Comparison of ENCODE assay signal across 12 cellular contexts in genomic region chr2:241772063-241772499, GRCh38. TPM values are rescaled to one million over a fixed set of nuclear protein-coding genes. Genes with fewer than 3 reads are reported as not detected.
DNase-seq lines count a peak whose midpoint lies in the region; ATAC-seq, FAIRE-seq and TF ChIP-seq lines count a peak whose summit lies in the region.
"Had no signal": no experiment of that assay in that cellular context is flagged by ENCODE, and none has a peak within 500 bp of the region (broad histone marks: within the 10 kb centered on the region; RNA-seq: fewer than 3 reads in every experiment).

No MANE protein-coding gene starts in this region.

- H3K27me3 ChIP-seq in right atrium auricular region = no peaks in the 10 kb centered on the region
- H3K27me3 ChIP-seq in left ventricle myocardium inferior (ENCODE audit: low read depth) = peaks cover 56% of the 10 kb centered on the region
- no peaks in the 10 kb centered on the region for H3K27me3 ChIP-seq in GM12878 (replicated peaks in 1 of 2; ENCODE audit: control insufficient read depth in 2 of 2, insufficient read depth in 2 of 2, low read length in 1 of 2)

- peak overlapping the region; percentile 87 for H2AFZ ChIP-seq in GM12878 (ENCODE audit: control insufficient read depth, low read depth, low read length)

- H4K20me1 ChIP-seq in GM12878 (ENCODE audit: control insufficient read depth, insufficient read depth) = no peaks in the 10 kb centered on the region

- H3K4me1 Mint-ChIP-seq in stimulated activated naive B cell treated with anti-CD40 and anti-IgM and Interleukin-4, amounts not matched to agents 10 μg/mL and 1 μg/mL and 100 μg/mL, for 72 hours = peaks cover 12 to 19% of the 10 kb centered on the region in 2 donors
- H3K4me1 Mint-ChIP-seq in immature natural killer cell = peaks cover 2 to 5% of the 10 kb centered on the region in 2 donors

- H3K9me3 Mint-ChIP-seq in stimulated activated naive B cell treated with anti-CD40 and anti-IgM and Interleukin-4, amounts not matched to agents 10 μg/mL and 1 μg/mL and 100 μg/mL, for 72 hours = no peaks in the 10 kb centered on the region
- no peaks in the 10 kb centered on the region for H3K9me3 Mint-ChIP-seq in immature natural killer cell

- no peaks in the 10 kb centered on the region for H3K36me3 ChIP-seq in right atrium auricular region
- no peaks in the 10 kb centered on the region for H3K36me3 ChIP-seq in left ventricle myocardium inferior
- no peaks in the 10 kb centered on the region for H3K36me3 ChIP-seq in SK-N-MC (ENCODE audit: insufficient read depth, low read length)
- H3K36me3 ChIP-seq in GM12878 (ENCODE audit: control insufficient read depth in 2 of 2, insufficient read depth in 2 of 2, low read length in 1 of 2) = no peaks in the 10 kb centered on the region

- peak; percentile 46 for DNase-seq in right atrium auricular region (ENCODE audit: low spot score)
- no peak for DNase-seq in left ventricle myocardium inferior
- DNase-seq in SK-N-MC (ENCODE audit: low read depth, low spot score) = no peak
- peak; percentile 40 for DNase-seq in GM12878 (ENCODE audit: low read depth, low spot score)
- peak; percentile 27 for DNase-seq in stimulated activated naive B cell treated with anti-CD40 and anti-IgM and Interleukin-4, amounts not matched to agents 10 μg/mL and 1 μg/mL and 100 μg/mL, for 72 hours
- no peak for DNase-seq in inferior parietal cortex (ENCODE audit: extremely low spot score)
- DNase-seq in HT-29 (ENCODE audit: low spot score) = no peak
- no peak for DNase-seq in immature natural killer cell
- DNase-seq: NCI-H1417 had no signal

- no TSS peak for BruUV-seq in GM12878 (replicated peaks; lab: Mats Ljungman, UMichigan)

- H3K27me3 Mint-ChIP-seq in stimulated activated naive B cell treated with anti-CD40 and anti-IgM and Interleukin-4, amounts not matched to agents 10 μg/mL and 1 μg/mL and 100 μg/mL, for 72 hours = peaks cover 7 to 17% of the 10 kb centered on the region in 2 donors
- H3K27me3 Mint-ChIP-seq in immature natural killer cell (ENCODE audit: low read depth in 3 of 3) = peaks cover 3 to 4% (median 4%) of the 10 kb centered on the region in 3 donors

- H3K9ac ChIP-seq in SK-N-MC (ENCODE audit: insufficient read length) (peak overlapping the region; percentile 62), GM12878 (ENCODE audit: control insufficient read depth, insufficient read depth, low read length) (peak overlapping the region; percentile 72)

- TF ChIP-seq EP300 in GM12878 (IDR thresholded peaks at IDR 0.05; ENCODE audit: borderline replicate concordance in 1 of 2, control insufficient read depth in 1 of 2, low read depth in 2 of 2, low read length in 2 of 2) = no peak; a peak in 1 of 4 replicates

- CTCF ChIA-PET in GM12878 (lab: Yijun Ruan, JAX) = interaction anchor here (1.4 kb wide), 2 partner anchors 16 to 106 kb away, joined by 5 read pairs; no protein-coding TSS in a partner anchor

- no peak for TF ChIP-seq CTCF in right atrium auricular region (IDR thresholded peaks at IDR 0.05)
- TF ChIP-seq CTCF in left ventricle myocardium inferior (IDR thresholded peaks at IDR 0.05; ENCODE audit: borderline replicate concordance) = no peak
- TF ChIP-seq CTCF in GM12878 (IDR thresholded peaks at IDR 0.05 in 2 of 3, conservative IDR thresholded peaks at IDR 0.05 in 1 of 3; ENCODE audit: control insufficient read depth in 2 of 3, extremely low read depth in 1 of 3, insufficient read depth in 1 of 3, low read depth in 3 of 3, low read length in 3 of 3) = no peak

- WGBS in GM12878 (ENCODE audit: insufficient coverage, insufficient replicate concordance, low lambda C conversion rate, missing lambda C conversion rate) = 19% methylated on average over 9 of the region's 9 CpGs

- no peaks in the 10 kb centered on the region for H3K9me3 ChIP-seq in right atrium auricular region
- H3K9me3 ChIP-seq in left ventricle myocardium inferior (replicated peaks) = no peaks in the 10 kb centered on the region
- H3K9me3 ChIP-seq in SK-N-MC (ENCODE audit: low read depth, low read length) = no peaks in the 10 kb centered on the region
- H3K9me3 ChIP-seq in GM12878 (replicated peaks; ENCODE audit: control insufficient read depth, insufficient read depth, low read length) = no peaks in the 10 kb centered on the region
- H3K9me3 ChIP-seq: tibial artery had no signal

- RAD21 ChIA-PET in GM12878 (lab: Charles Lee; ENCODE audit: unreplicated experiment) = interaction anchor here (1.0 to 1.4 kb wide), 3 partner anchors 9 to 15 kb away, joined by 3 to 5 read pairs (median 5); no protein-coding TSS in a partner anchor

- peak; percentile 68 for ATAC-seq in GM12878
- ATAC-seq in stimulated activated naive B cell treated with anti-CD40 and anti-IgM and Interleukin-4, amounts not matched to agents 10 μg/mL and 1 μg/mL and 100 μg/mL, for 72 hours (replicated peaks) = peak in 1 of 2 donors; percentile 59

- peak overlapping the region; percentile 89 for H3K27ac Mint-ChIP-seq in stimulated activated naive B cell treated with anti-CD40 and anti-IgM and Interleukin-4, amounts not matched to agents 10 μg/mL and 1 μg/mL and 100 μg/mL, for 72 hours
- H3K27ac Mint-ChIP-seq in immature natural killer cell = no peak overlapping the region

- peak overlapping the region; percentile 97 for H3K4me2 ChIP-seq in GM12878 (ENCODE audit: control insufficient read depth, insufficient read depth)

- H3K27ac ChIP-seq in right atrium auricular region = no peak overlapping the region
- no peak overlapping the region for H3K27ac ChIP-seq in left ventricle myocardium inferior (replicated peaks)
- H3K27ac ChIP-seq in SK-N-MC = peak overlapping the region; percentile 92
- peak overlapping the region; percentile 89 for H3K27ac ChIP-seq in GM12878 (ENCODE audit: control insufficient read depth, insufficient read depth)
- H3K27ac ChIP-seq: tibial artery had no signal

- peak; percentile 81 for FAIRE-seq in GM12878 (lab: Jason Lieb, UNC)
- FAIRE-seq: endothelial cell of umbilical vein, TTC549 had no signal

- in situ Hi-C loops in GM12878 (cut with MboI) = no loop called here

- no peak; the same call in 1 of the 2 replicates for TF ChIP-seq POLR2A in GM12878 (IDR thresholded peaks at IDR 0.05; ENCODE audit: low read depth, low read length)

- no peak for TF ChIP-seq RAD21 in GM12878 (IDR thresholded peaks at IDR 0.05; ENCODE audit: insufficient read depth, low read depth, low read length)

- intact Hi-C loops in left ventricle myocardium inferior (cut with micrococcal nuclease) = no loop called here
- intact Hi-C loops in GM12878 (cut with micrococcal nuclease; ENCODE audit: unreplicated experiment) = loop anchor here (1.0 kb wide), 1 partner anchor 104 kb away; no protein-coding TSS in a partner anchor

- SMC1A ChIA-PET in GM12878 (lab: Charles Lee; ENCODE audit: uncharacterized antibody, unreplicated experiment) = interaction anchor here (1.7 kb wide), 1 partner anchor 15 kb away, joined by 7 read pairs; no protein-coding TSS in a partner anchor

- H3K4me1 ChIP-seq in right atrium auricular region = no peaks in the 10 kb centered on the region
- H3K4me1 ChIP-seq in left ventricle myocardium inferior = no peaks in the 10 kb centered on the region
- H3K4me1 ChIP-seq in GM12878 (ENCODE audit: control insufficient read depth, insufficient read depth, low read length) = peaks cover 15% of the 10 kb centered on the region

- no peak overlapping the region for H3K4me3 ChIP-seq in right atrium auricular region
- no peak overlapping the region for H3K4me3 ChIP-seq in left ventricle myocardium inferior
- no peak overlapping the region; the same call in 1 of the 2 replicates for H3K4me3 ChIP-seq in SK-N-MC
- H3K4me3 ChIP-seq in GM12878 = 0 out of 2 replicates have a peak overlapping the region, but pooled peaks have one; percentile 23
- H3K4me3 ChIP-seq: tibial artery had no signal

- POLR2A ChIA-PET in GM12878 (lab: Charles Lee) = no interaction called here

- H3K79me2 ChIP-seq in GM12878 (ENCODE audit: control insufficient read depth, insufficient read depth, low read length) = no peaks in the 10 kb centered on the region

- H3K36me3 Mint-ChIP-seq in stimulated activated naive B cell treated with anti-CD40 and anti-IgM and Interleukin-4, amounts not matched to agents 10 μg/mL and 1 μg/mL and 100 μg/mL, for 72 hours = peaks cover 2 to 3% of the 10 kb centered on the region in 2 donors
- no peaks in the 10 kb centered on the region for H3K36me3 Mint-ChIP-seq in immature natural killer cell

- H3K4me3 Mint-ChIP-seq in stimulated activated naive B cell treated with anti-CD40 and anti-IgM and Interleukin-4, amounts not matched to agents 10 μg/mL and 1 μg/mL and 100 μg/mL, for 72 hours = peak overlapping the region; percentile 66 to 75
- no peak overlapping the region for H3K4me3 Mint-ChIP-seq in immature natural killer cell

RNA-seq across cellular contexts. Expression of gene GAL3ST2, which starts 4.5 kb away (rescaled TPM):
- total RNA-seq in right atrium auricular region (1 to 10 TPM in 1 of 2 donors, under 1 TPM in 1; 0.56 to 1.1 TPM), left ventricle myocardium inferior (not detected), GM12878 (2014; rRNA removed) (0.11 TPM in 1 of 2 replicates, not detected in the other), GM12878 (2014; rRNA removed; fragmentation: Illumina TruSeq; extraction: Trizol) (not detected in 2 replicates), GM12878 (2021) (0.36 and 0.48 TPM in 2 replicates)
- 0.58 and 0.86 TPM in 2 replicates for total RNA-seq in GM12878 (2013; cell fraction: nucleolus; rRNA removed)
- not detected for polyA plus RNA-seq in GM12878 (2011; ENCODE audit: low read depth)
- polyA plus RNA-seq in GM12878 (2011; rRNA removed) (not detected in 2 replicates), GM12878 (2014; fragmentation: Illumina TruSeq; extraction: Trizol) (not detected in 2 replicates), GM12878 (2014; fragmentation: Nextera tagmentation; extraction: Ambion mirVana) (not detected), GM12878 (2014; rRNA removed) (0.19 TPM in 1 of 2 replicates, not detected in the other), GM12878 (2016; fragmentation: Nextera tagmentation; extraction: Ambion mirVana) (under 1 TPM in 1 of 2 experiments, not detected in 1; 0.09 TPM), immature natural killer cell (not detected)
- polyA plus RNA-seq in GM12878 (2011; cell fraction: cytosol; rRNA removed) = not detected in 2 replicates
- not detected in 2 replicates for polyA plus RNA-seq in GM12878 (2011; cell fraction: nucleus; rRNA removed)
- polyA plus RNA-seq in GM12878 (2012) = 0.11 and 0.15 TPM in 2 replicates
- polyA minus RNA-seq in GM12878 (2011; rRNA and poly(A)+ RNA removed) = not detected in 2 replicates
- not detected in 2 replicates for polyA minus RNA-seq in GM12878 (2011; cell fraction: cytosol; rRNA and poly(A)+ RNA removed)
- 0.29 and 0.48 TPM in 2 replicates for polyA minus RNA-seq in GM12878 (2011; cell fraction: nucleus; rRNA and poly(A)+ RNA removed)
- not detected in 2 replicates for total RNA-seq in HT-29 (2014; rRNA removed; shearing (Covaris generic))
- total RNA-seq: endothelial cell of umbilical vein had no signal
- polyA plus RNA-seq: endothelial cell of umbilical vein had no signal

RNA-seq across cellular contexts. Expression of gene NEU4, which starts 36.9 kb away (rescaled TPM):
- total RNA-seq in right atrium auricular region = under 1 TPM in 1 of 2 donors, not detected in 1; 0.31 TPM
- not detected for total RNA-seq in left ventricle myocardium inferior
- 1.1 and 1.3 TPM in 2 replicates for total RNA-seq in GM12878 (2013; cell fraction: nucleolus; rRNA removed)
- 0.05 and 0.06 TPM in 2 replicates for total RNA-seq in GM12878 (2014; rRNA removed)
- total RNA-seq in GM12878 (2014; rRNA removed; fragmentation: Illumina TruSeq; extraction: Trizol) = 0.05 TPM in 1 of 2 replicates, not detected in the other
- 0.28 and 0.98 TPM in 2 replicates for total RNA-seq in GM12878 (2021)
- not detected for polyA plus RNA-seq in GM12878 (2011; ENCODE audit: low read depth)
- polyA plus RNA-seq in GM12878 (2011; rRNA removed) = not detected in 2 replicates
- polyA plus RNA-seq in GM12878 (2011; cell fraction: cytosol; rRNA removed) = 0.06 and 0.12 TPM in 2 replicates
- 0.24 and 0.32 TPM in 2 replicates for polyA plus RNA-seq in GM12878 (2011; cell fraction: nucleus; rRNA removed)
- polyA plus RNA-seq in GM12878 (2012) = 0.31 and 0.56 TPM in 2 replicates
- 0.01 TPM in 1 of 2 replicates, not detected in the other for polyA plus RNA-seq in GM12878 (2014; fragmentation: Illumina TruSeq; extraction: Trizol)
- not detected for polyA plus RNA-seq in GM12878 (2014; fragmentation: Nextera tagmentation; extraction: Ambion mirVana)
- 0.08 and 0.14 TPM in 2 replicates for polyA plus RNA-seq in GM12878 (2014; rRNA removed)
- under 1 TPM in 1 of 2 experiments, not detected in 1; 0.23 TPM for polyA plus RNA-seq in GM12878 (2016; fragmentation: Nextera tagmentation; extraction: Ambion mirVana)
- polyA minus RNA-seq in GM12878 (2011; rRNA and poly(A)+ RNA removed) = 0.05 TPM in 1 of 2 replicates, not detected in the other
- polyA minus RNA-seq in GM12878 (2011; cell fraction: cytosol; rRNA and poly(A)+ RNA removed) = not detected in 2 replicates
- polyA minus RNA-seq in GM12878 (2011; cell fraction: nucleus; rRNA and poly(A)+ RNA removed) = 0.86 TPM in 1 of 2 replicates, not detected in the other
- total RNA-seq in HT-29 (2014; rRNA removed; shearing (Covaris generic)) = 0.31 and 1.1 TPM in 2 replicates
- polyA plus RNA-seq in immature natural killer cell = not detected
- total RNA-seq: endothelial cell of umbilical vein had no signal
- polyA plus RNA-seq: endothelial cell of umbilical vein had no signal

RNA-seq across cellular contexts. Expression of gene D2HGDH, which starts 37.7 kb away (rescaled TPM):
- 10 to 100 TPM in 1 of 2 donors, 1 to 10 TPM in 1; 7.5 to 11.7 TPM for total RNA-seq in right atrium auricular region
- total RNA-seq in left ventricle myocardium inferior = 17.8 TPM
- 34.2 and 36.3 TPM in 2 replicates for total RNA-seq in GM12878 (2013; cell fraction: nucleolus; rRNA removed)
- 19.1 and 22.6 TPM in 2 replicates for total RNA-seq in GM12878 (2014; rRNA removed)
- 6.3 and 8.2 TPM in 2 replicates for total RNA-seq in GM12878 (2014; rRNA removed; fragmentation: Illumina TruSeq; extraction: Trizol)
- total RNA-seq in GM12878 (2021) = 27.4 and 31.8 TPM in 2 replicates
- polyA plus RNA-seq in GM12878 (2011; ENCODE audit: low read depth) = 10.5 TPM
- 6.0 and 8.6 TPM in 2 replicates for polyA plus RNA-seq in GM12878 (2011; rRNA removed)
- polyA plus RNA-seq in GM12878 (2011; cell fraction: cytosol; rRNA removed) = 7.2 and 15.3 TPM in 2 replicates
- polyA plus RNA-seq in GM12878 (2011; cell fraction: nucleus; rRNA removed) = 136 and 139 TPM in 2 replicates
- 32.6 and 34.8 TPM in 2 replicates for polyA plus RNA-seq in GM12878 (2012)
- 1.7 and 5.2 TPM in 2 replicates for polyA plus RNA-seq in GM12878 (2014; fragmentation: Illumina TruSeq; extraction: Trizol)
- 1 to 10 TPM in 1 of 2 experiments, under 1 TPM in 1; 0.52 to 1.1 TPM for polyA plus RNA-seq in GM12878 (2014; fragmentation: Nextera tagmentation; extraction: Ambion mirVana)
- polyA plus RNA-seq in GM12878 (2014; rRNA removed) = 32.1 and 39.5 TPM in 2 replicates
- polyA plus RNA-seq in GM12878 (2016; fragmentation: Nextera tagmentation; extraction: Ambion mirVana) = 10 to 100 TPM; 13.5 to 14.4 TPM
- 6.9 and 17.4 TPM in 2 replicates for polyA minus RNA-seq in GM12878 (2011; rRNA and poly(A)+ RNA removed)
- polyA minus RNA-seq in GM12878 (2011; cell fraction: cytosol; rRNA and poly(A)+ RNA removed) = 3.7 and 6.8 TPM in 2 replicates
- polyA minus RNA-seq in GM12878 (2011; cell fraction: nucleus; rRNA and poly(A)+ RNA removed) = 12.5 and 18.6 TPM in 2 replicates
- total RNA-seq in HT-29 (2014; rRNA removed; shearing (Covaris generic)) = 50.3 and 53.7 TPM in 2 replicates
- polyA plus RNA-seq in immature natural killer cell = 1 to 10 TPM in 2 of 3 donors, under 1 TPM in 1; 0.49 to 2.9 (median 1.5) TPM

Comparison
In these comparisons a context has a peak if more than half of its experiments do, and no peak if none do; other contexts are left out.
1. DNase-seq: peak in right atrium auricular region (single experiment), GM12878 (single experiment) and stimulated activated naive B cell treated with anti-CD40 and anti-IgM and Interleukin-4, amounts not matched to agents 10 μg/mL and 1 μg/mL and 100 μg/mL, for 72 hours (single experiment); none in left ventricle myocardium inferior (single experiment), SK-N-MC (single experiment), inferior parietal cortex (single experiment), HT-29 (single experiment) and immature natural killer cell (0 of 3).
2. H3K27ac ChIP-seq: peak in SK-N-MC (single experiment) and GM12878 (single experiment); none in right atrium auricular region (0 of 2) and left ventricle myocardium inferior (single experiment).
3. H3K4me3 Mint-ChIP-seq: peak in stimulated activated naive B cell treated with anti-CD40 and anti-IgM and Interleukin-4, amounts not matched to agents 10 μg/mL and 1 μg/mL and 100 μg/mL, for 72 hours (2 of 2); none in immature natural killer cell (0 of 5).